In genomic region chr1:33507661-33508060, GRCh38 we compare ENCODE assay signal across 34 cellular contexts.
"Had no signal": no experiment of that assay in that cellular context is flagged by ENCODE, and none has a peak within 500 bp of the region (broad histone marks: within the 10 kb centered on the region; RNA-seq: fewer than 3 reads in every experiment).

No MANE protein-coding gene starts in this region.

- H3K9me3 ChIP-seq: MG63 had no signal

- H3K36me3 ChIP-seq: MG63 had no signal

- H3K4me3 ChIP-seq: MG63 had no signal

- DNase-seq: Karpas-422, Kasumi-1, MG63, MM.1S, MV-4-11, NCI-H1048, NCI-H1092, NCI-H1092 treated with DMSO at 0.1 percent for 48 hours, NCI-H1105, NCI-H1105 treated with DMSO at 0.1 percent for 48 hours, NCI-H1417, NCI-H1417 treated with DMSO at 0.1 percent for 48 hours, NCI-H1436, NCI-H1436 treated with DMSO at 0.1 percent for 48 hours, NCI-H146, NCI-H1694, NCI-H1694 treated with DMSO at 0.1 percent for 48 hours, NCI-H187, NCI-H187 treated with DMSO at 0.1 percent for 48 hours, NCI-H1930, NCI-H2029, NCI-H2029 treated with DMSO at 0.1 percent for 48 hours, NCI-H2081, NCI-H2081 treated with DMSO at 0.1 percent for 48 hours, NCI-H2107, NCI-H2171, NCI-H2171 treated with DMSO at 0.1 percent for 48 hours, NCI-H2227 treated with DMSO at 0.1 percent for 48 hours, NCI-H226, NCI-H345, NCI-H446, NCI-H446 treated with DMSO at 0.1 percent for 48 hours, NCI-H510A, NCI-H510A treated with DMSO at 0.1 percent for 48 hours had no signal

- H3K27me3 ChIP-seq: MG63 had no signal
